ENCODE assay signal across 1 cellular context in the genomic region with DNA sequence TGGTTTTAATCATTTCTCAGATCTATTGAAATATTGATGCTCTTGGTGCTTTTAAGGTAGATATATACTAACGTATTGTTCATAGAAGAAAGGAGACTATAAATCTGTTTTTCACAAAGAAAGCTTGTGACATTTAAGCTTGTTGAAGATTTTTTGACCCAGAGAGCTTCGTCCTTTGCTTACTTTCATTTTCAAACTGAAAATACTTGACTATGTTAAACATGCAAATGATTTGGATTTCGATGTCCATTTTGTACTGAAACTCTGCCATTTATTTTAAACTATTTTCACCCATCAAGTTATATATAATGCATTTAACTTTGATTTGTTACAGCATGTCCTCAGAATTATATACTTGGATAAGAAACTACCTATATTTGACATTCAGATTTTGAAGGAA.
TF ChIP-seq lines count a peak whose summit lies in the region.

No MANE protein-coding gene starts in this region.

TF ChIP-seq in A549, 52 proteins besides CTCF, POLR2A, EP300 and RAD21 (continued from another document):
- TF ChIP-seq, protein P1, sequence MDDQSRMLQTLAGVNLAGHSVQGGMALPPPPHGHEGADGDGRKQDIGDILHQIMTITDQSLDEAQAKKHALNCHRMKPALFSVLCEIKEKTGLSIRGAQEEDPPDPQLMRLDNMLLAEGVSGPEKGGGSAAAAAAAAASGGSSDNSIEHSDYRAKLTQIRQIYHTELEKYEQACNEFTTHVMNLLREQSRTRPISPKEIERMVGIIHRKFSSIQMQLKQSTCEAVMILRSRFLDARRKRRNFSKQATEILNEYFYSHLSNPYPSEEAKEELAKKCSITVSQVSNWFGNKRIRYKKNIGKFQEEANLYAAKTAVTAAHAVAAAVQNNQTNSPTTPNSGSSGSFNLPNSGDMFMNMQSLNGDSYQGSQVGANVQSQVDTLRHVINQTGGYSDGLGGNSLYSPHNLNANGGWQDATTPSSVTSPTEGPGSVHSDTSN (IDR thresholded peaks at IDR 0.05) = no peak
- TF ChIP-seq FOXS1 (CRISPR knock-in tag; IDR thresholded peaks at IDR 0.05) (no peak), KDM5A (IDR thresholded peaks at IDR 0.05) (no peak), ZNF302 (CRISPR knock-in tag; IDR thresholded peaks at IDR 0.05) (no peak)
- TF ChIP-seq, protein P2, sequence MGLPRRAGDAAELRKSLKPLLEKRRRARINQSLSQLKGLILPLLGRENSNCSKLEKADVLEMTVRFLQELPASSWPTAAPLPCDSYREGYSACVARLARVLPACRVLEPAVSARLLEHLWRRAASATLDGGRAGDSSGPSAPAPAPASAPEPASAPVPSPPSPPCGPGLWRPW (IDR thresholded peaks at IDR 0.05) = no peak
- TF ChIP-seq, protein P3, sequence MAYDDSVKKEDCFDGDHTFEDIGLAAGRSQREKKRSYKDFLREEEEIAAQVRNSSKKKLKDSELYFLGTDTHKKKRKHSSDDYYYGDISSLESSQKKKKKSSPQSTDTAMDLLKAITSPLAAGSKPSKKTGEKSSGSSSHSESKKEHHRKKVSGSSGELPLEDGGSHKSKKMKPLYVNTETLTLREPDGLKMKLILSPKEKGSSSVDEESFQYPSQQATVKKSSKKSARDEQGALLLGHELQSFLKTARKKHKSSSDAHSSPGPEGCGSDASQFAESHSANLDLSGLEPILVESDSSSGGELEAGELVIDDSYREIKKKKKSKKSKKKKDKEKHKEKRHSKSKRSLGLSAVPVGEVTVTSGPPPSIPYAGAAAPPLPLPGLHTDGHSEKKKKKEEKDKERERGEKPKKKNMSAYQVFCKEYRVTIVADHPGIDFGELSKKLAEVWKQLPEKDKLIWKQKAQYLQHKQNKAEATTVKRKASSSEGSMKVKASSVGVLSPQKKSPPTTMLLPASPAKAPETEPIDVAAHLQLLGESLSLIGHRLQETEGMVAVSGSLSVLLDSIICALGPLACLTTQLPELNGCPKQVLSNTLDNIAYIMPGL (CRISPR knock-in tag; IDR thresholded peaks at IDR 0.05; ENCODE audit: borderline replicate concordance) = no peak
- TF ChIP-seq, protein P4, sequence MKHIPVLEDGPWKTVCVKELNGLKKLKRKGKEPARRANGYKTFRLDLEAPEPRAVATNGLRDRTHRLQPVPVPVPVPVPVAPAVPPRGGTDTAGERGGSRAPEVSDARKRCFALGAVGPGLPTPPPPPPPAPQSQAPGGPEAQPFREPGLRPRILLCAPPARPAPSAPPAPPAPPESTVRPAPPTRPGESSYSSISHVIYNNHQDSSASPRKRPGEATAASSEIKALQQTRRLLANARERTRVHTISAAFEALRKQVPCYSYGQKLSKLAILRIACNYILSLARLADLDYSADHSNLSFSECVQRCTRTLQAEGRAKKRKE (CRISPR knock-in tag; IDR thresholded peaks at IDR 0.05; ENCODE audit: low read depth) = no peak
TF ChIP-seq in A549: peak in this region for 0.
